Comparison of ENCODE assay signal across 8 cellular contexts in the genomic region with DNA sequence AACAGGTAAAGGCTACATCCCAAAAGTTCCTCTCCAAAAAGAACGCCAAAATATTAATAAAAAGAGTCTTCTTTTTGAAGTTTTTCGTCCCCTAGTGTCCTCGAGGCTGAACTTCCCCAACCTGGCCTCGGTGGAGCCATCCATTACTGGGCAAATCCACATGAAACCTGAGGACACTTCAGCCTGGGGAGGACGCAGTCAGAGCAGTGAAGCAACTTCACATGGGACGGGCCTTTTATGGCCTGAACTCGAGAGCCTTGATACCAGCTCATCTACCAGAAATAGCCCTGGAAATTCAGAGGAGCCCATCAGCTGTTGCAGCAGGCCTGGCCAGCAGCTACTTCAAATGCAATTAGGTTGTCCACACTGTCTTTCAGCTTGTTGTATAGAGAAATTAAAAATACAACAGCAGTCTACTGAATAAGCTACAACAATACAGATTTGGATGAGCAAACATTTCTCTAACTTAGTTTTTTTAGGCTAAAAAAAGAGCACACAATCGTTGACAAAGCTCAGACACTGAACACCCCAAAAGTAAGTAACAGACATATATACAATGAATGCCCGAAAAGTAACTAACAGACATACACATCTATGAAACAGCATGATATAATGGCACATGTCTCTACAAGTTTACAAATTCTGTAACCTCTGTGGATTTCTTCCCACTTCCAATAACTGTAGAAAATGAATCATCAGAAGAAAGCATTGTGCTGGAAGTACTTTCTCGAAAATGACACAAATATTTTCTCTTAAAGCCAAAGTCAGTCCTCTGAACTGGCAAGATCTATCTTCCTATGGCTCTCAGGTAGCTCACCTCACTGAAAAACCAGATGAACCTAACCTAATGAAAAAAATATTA. TPM values are rescaled to one million over a fixed set of nuclear protein-coding genes. Genes with fewer than 3 reads are reported as not detected.
DNase-seq lines count a peak whose midpoint lies in the region; ATAC-seq and TF ChIP-seq lines count a peak whose summit lies in the region.

A gene with protein sequence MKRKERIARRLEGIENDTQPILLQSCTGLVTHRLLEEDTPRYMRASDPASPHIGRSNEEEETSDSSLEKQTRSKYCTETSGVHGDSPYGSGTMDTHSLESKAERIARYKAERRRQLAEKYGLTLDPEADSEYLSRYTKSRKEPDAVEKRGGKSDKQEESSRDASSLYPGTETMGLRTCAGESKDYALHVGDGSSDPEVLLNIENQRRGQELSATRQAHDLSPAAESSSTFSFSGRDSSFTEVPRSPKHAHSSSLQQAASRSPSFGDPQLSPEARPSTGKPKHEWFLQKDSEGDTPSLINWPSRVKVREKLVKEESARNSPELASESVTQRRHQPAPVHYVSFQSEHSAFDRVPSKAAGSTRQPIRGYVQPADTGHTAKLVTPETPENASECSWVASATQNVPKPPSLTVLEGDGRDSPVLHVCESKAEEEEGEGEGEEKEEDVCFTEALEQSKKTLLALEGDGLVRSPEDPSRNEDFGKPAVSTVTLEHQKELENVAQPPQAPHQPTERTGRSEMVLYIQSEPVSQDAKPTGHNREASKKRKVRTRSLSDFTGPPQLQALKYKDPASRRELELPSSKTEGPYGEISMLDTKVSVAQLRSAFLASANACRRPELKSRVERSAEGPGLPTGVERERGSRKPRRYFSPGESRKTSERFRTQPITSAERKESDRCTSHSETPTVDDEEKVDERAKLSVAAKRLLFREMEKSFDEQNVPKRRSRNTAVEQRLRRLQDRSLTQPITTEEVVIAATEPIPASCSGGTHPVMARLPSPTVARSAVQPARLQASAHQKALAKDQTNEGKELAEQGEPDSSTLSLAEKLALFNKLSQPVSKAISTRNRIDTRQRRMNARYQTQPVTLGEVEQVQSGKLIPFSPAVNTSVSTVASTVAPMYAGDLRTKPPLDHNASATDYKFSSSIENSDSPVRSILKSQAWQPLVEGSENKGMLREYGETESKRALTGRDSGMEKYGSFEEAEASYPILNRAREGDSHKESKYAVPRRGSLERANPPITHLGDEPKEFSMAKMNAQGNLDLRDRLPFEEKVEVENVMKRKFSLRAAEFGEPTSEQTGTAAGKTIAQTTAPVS (N-terminal part only) (minus strand): TSS at position 208 of the 862 bp plus-strand sequence. CDS start 79,913 bp downstream, outside the sequence.

- H3K27ac ChIP-seq in adrenal gland: peak within 1 kb of the TSS in 4 of 5 donors; percentile 19 to 76 (median 51)
- peak within 1 kb of the TSS; percentile 99 for H3K27ac ChIP-seq in right cardiac atrium (ENCODE audit: low read length)

- H3K4me1 Mint-ChIP-seq in activated T-cell treated with anti-CD3 and anti-CD28 coated beads, Interleukin-2, amount 50 U/mL, for 72 hours (ENCODE audit: low read depth): peaks cover 44% of the 10 kb centered on the region

- TF ChIP-seq CTCF in adrenal gland (IDR thresholded peaks at IDR 0.05): no peak

- H3K9me3 ChIP-seq in adrenal gland (replicated peaks in 1 of 3) (no peaks in the 10 kb centered on the region), right cardiac atrium (ENCODE audit: control insufficient read depth, low read length) (no peaks in the 10 kb centered on the region)

- TF ChIP-seq POLR2A in adrenal gland (IDR thresholded peaks at IDR 0.05): peak in 1 of 2 donors; percentile 24

- WGBS in adrenal gland, 4 donors: 53 to 57% (median 55%) methylated on average over 10 of the region's 10 CpGs
- 26% methylated on average over 10 of the region's 10 CpGs for WGBS in right cardiac atrium

- no peaks in the 10 kb centered on the region for H3K36me3 ChIP-seq in adrenal gland (replicated peaks in 1 of 2)

- no peak for ATAC-seq in activated T-cell treated with anti-CD3 and anti-CD28 coated beads, Interleukin-2, amount 50 U/mL, for 72 hours (replicated peaks in 1 of 2)
- ATAC-seq in right cardiac atrium: peak; percentile 85 to 90
- no peak for ATAC-seq in GM18517 (IDR thresholded peaks at IDR 0.05; ENCODE audit: unreplicated experiment)
- no peak for ATAC-seq in GM18861 (IDR thresholded peaks at IDR 0.05; ENCODE audit: unreplicated experiment)

- peak within 1 kb of the TSS; percentile 28 to 79 for H3K4me3 Mint-ChIP-seq in activated T-cell treated with anti-CD3 and anti-CD28 coated beads, Interleukin-2, amount 50 U/mL, for 72 hours

- H3K9me3 Mint-ChIP-seq in activated T-cell treated with anti-CD3 and anti-CD28 coated beads, Interleukin-2, amount 50 U/mL, for 72 hours: no peaks in the 10 kb centered on the region

- H3K27me3 Mint-ChIP-seq in activated T-cell treated with anti-CD3 and anti-CD28 coated beads, Interleukin-2, amount 50 U/mL, for 72 hours (ENCODE audit: low read depth): no peaks in the 10 kb centered on the region

- intact Hi-C loops in adrenal gland (cut with DNase I): no loop called here
- intact Hi-C loops in right cardiac atrium (cut with DNase I): loop anchor here in 2 of 4 donors (5.0 to 10.0 kb wide), 3 partner anchors 38 to 100 kb away; no protein-coding TSS in a partner anchor

- H3K27me3 ChIP-seq in adrenal gland (no peaks in the 10 kb centered on the region), right cardiac atrium (ENCODE audit: control insufficient read depth, insufficient read depth) (no peaks in the 10 kb centered on the region)

- no peaks in the 10 kb centered on the region for H3K36me3 Mint-ChIP-seq in activated T-cell treated with anti-CD3 and anti-CD28 coated beads, Interleukin-2, amount 50 U/mL, for 72 hours (ENCODE audit: insufficient read depth in 2 of 2)

- H3K4me3 ChIP-seq in adrenal gland (peak within 1 kb of the TSS in 1 of 4 donors; percentile 20), right cardiac atrium (ENCODE audit: low read length) (peak within 1 kb of the TSS; percentile 87), skeletal muscle cell (ENCODE audit: low read depth, low read length) (peak within 1 kb of the TSS; percentile 22)

- DNase-seq in activated T-cell treated with anti-CD3 and anti-CD28 coated beads, Interleukin-2, amount 50 U/mL, for 72 hours: no peak
- DNase-seq in activated T-cell treated with anti-CD3 and anti-CD28 coated beads for 4 hours: no peak
- DNase-seq in adrenal gland: peak in 6 of 7 donors; percentile 46 to 83 (median 64)
- peak; percentile 70 to 82 (median 72) for DNase-seq in right cardiac atrium
- peak; percentile 84 for DNase-seq in skeletal muscle cell (ENCODE audit: low read depth)
- DNase-seq in NCI-H226: no peak

- H3K27ac Mint-ChIP-seq in activated T-cell treated with anti-CD3 and anti-CD28 coated beads, Interleukin-2, amount 50 U/mL, for 72 hours: peak within 1 kb of the TSS; percentile 16

- peaks cover 12 to 31% of the 10 kb centered on the region in 2 donors for H3K4me1 ChIP-seq in adrenal gland (replicated peaks in 1 of 2)
- peaks cover 5% of the 10 kb centered on the region for H3K4me1 ChIP-seq in right cardiac atrium (ENCODE audit: control insufficient read depth, insufficient read depth, low read length)

RNA-seq across cellular contexts. Expression of the gene that starts here (rescaled TPM):
- total RNA-seq in activated T-cell treated with anti-CD3 and anti-CD28 coated beads, Interleukin-2, amount 50 U/mL, for 72 hours: 10 to 100 TPM; 12.2 to 14.2 TPM
- total RNA-seq in adrenal gland (10 to 100 TPM; 21.2 to 73.1 (median 41.5) TPM), right cardiac atrium (100 to 1,000 TPM; 254 to 374 (median 287) TPM)
- polyA plus RNA-seq in adrenal gland (10 to 100 TPM in 2 of 3 donors, 1 to 10 TPM in 1; 6.7 to 17.3 (median 12.5) TPM), right cardiac atrium (106 TPM)

Comparison
In these comparisons a context has a peak if more than half of its experiments do, and no peak if none do; other contexts are left out.
1. ATAC-seq: peak in right cardiac atrium (2 of 2); none in activated T-cell treated with anti-CD3 and anti-CD28 coated beads, Interleukin-2, amount 50 U/mL, for 72 hours (0 of 2), GM18517 (single experiment) and GM18861 (single experiment).
2. DNase-seq: peak in adrenal gland (6 of 7), right cardiac atrium (3 of 3) and skeletal muscle cell (single experiment); none in activated T-cell treated with anti-CD3 and anti-CD28 coated beads, Interleukin-2, amount 50 U/mL, for 72 hours (0 of 2), activated T-cell treated with anti-CD3 and anti-CD28 coated beads for 4 hours (single experiment) and NCI-H226 (single experiment).